ENCODE assay signal across 1 cellular context in the genomic region with DNA sequence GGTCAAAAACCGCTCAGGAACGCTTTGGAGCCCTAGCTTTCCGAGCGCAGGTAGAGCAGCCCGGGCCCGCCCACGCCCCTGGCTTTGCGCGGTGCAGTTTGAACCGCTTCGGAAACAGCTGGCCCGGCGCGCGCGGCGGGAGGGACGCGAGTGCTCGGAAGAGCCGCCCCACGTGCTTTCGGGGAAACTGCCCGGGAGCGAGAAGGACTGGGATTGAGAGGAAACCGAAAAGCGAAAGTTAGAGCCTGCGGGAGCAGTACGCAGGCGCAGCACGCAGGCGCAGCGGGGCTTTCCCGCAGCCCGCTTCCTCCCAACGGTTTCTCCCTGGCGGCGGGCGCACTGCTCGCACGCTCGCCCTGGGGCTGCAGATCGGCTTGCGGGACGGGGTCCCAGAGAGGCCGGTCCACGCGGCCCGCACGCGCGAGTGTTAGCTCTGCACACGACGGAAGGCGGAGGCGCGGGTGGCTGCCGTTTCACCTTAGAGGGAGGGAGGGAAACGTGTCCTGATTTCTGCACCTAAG.
TF ChIP-seq lines count a peak whose summit lies in the region.

No MANE protein-coding gene starts in this region.

TF ChIP-seq in HepG2, 621 proteins besides CTCF, POLR2A, EP300 and RAD21 (continued from another document and continues in another):
- TF ChIP-seq, protein P1, sequence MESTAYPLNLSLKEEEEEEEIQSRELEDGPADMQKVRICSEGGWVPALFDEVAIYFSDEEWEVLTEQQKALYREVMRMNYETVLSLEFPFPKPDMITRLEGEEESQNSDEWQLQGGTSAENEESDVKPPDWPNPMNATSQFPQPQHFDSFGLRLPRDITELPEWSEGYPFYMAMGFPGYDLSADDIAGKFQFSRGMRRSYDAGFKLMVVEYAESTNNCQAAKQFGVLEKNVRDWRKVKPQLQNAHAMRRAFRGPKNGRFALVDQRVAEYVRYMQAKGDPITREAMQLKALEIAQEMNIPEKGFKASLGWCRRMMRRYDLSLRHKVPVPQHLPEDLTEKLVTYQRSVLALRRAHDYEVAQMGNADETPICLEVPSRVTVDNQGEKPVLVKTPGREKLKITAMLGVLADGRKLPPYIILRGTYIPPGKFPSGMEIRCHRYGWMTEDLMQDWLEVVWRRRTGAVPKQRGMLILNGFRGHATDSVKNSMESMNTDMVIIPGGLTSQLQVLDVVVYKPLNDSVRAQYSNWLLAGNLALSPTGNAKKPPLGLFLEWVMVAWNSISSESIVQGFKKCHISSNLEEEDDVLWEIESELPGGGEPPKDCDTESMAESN (CRISPR knock-in tag; conservative IDR thresholded peaks at IDR 0.05): peak; percentile 100
- TF ChIP-seq FIP1L1 (IDR thresholded peaks at IDR 0.05; ENCODE audit: borderline replicate concordance, insufficient read depth, low read depth, low read length) (peak; percentile 84; the same call in 1 of the 2 replicates), ZFX (CRISPR knock-in tag; IDR thresholded peaks at IDR 0.05; ENCODE audit: low read depth) (peak; percentile 52), ZNF33B (CRISPR knock-in tag; IDR thresholded peaks at IDR 0.05) (peak; percentile 99), ZNF766 (CRISPR knock-in tag; IDR thresholded peaks at IDR 0.05; ENCODE audit: borderline replicate concordance) (peak; percentile 94), ZC3H4 (CRISPR knock-in tag; IDR thresholded peaks at IDR 0.05; ENCODE audit: borderline replicate concordance) (no peak), ZFP62 (CRISPR knock-in tag; IDR thresholded peaks at IDR 0.05) (no peak), RARG (CRISPR knock-in tag; IDR thresholded peaks at IDR 0.05; ENCODE audit: low read depth) (peak; percentile 93; the same call in 1 of the 2 replicates), PCBP1 (IDR thresholded peaks at IDR 0.05; ENCODE audit: borderline replicate concordance, low read depth, low read length) (peak; percentile 93), TBL1XR1 (IDR thresholded peaks at IDR 0.05; ENCODE audit: borderline replicate concordance, low read length, partially characterized antibody) (peak; percentile 92), ADNP (CRISPR knock-in tag; IDR thresholded peaks at IDR 0.05) (peak; percentile 67; the same call in 1 of the 2 replicates), HMG20B (CRISPR knock-in tag; conservative IDR thresholded peaks at IDR 0.05) (peak; percentile 94), JUNB (CRISPR knock-in tag; IDR thresholded peaks at IDR 0.05; ENCODE audit: borderline replicate concordance) (peak; percentile 87), NR2F1 (CRISPR knock-in tag; IDR thresholded peaks at IDR 0.05) (peak in 1 of 2 experiments; percentile 27; a peak in 1 of 4 replicates), RFX5 (IDR thresholded peaks at IDR 0.05; ENCODE audit: low read depth, low read length) (peak; percentile 58; the same call in 1 of the 2 replicates), ZNF660 (CRISPR knock-in tag; IDR thresholded peaks at IDR 0.05; ENCODE audit: borderline replicate concordance, low read depth) (no peak), GABPA (IDR thresholded peaks at IDR 0.05; ENCODE audit: low read depth, low read length) (peak; percentile 83), GABPA (CRISPR knock-in tag; IDR thresholded peaks at IDR 0.05; ENCODE audit: low read depth) (peak; percentile 94), HOXA9 (CRISPR knock-in tag; IDR thresholded peaks at IDR 0.05; ENCODE audit: borderline replicate concordance) (peak; percentile 99), CBFB (CRISPR knock-in tag; IDR thresholded peaks at IDR 0.05) (peak; percentile 99), YEATS2 (CRISPR knock-in tag; IDR thresholded peaks at IDR 0.05; ENCODE audit: borderline replicate concordance) (peak; percentile 99), KDM6A (CRISPR knock-in tag; IDR thresholded peaks at IDR 0.05; ENCODE audit: low read depth) (peak; percentile 67; the same call in 1 of the 2 replicates), NFE2L2 (IDR thresholded peaks at IDR 0.05; ENCODE audit: low read length) (0 out of 2 replicates have a peak, but pooled peaks have one; percentile 4), ZNF292 (CRISPR knock-in tag; IDR thresholded peaks at IDR 0.05; ENCODE audit: borderline replicate concordance, low read depth) (peak; percentile 99), STAG1 (CRISPR knock-in tag; IDR thresholded peaks at IDR 0.05) (0 out of 2 replicates have a peak, but pooled peaks have one; percentile 40), NFE2 (CRISPR knock-in tag; IDR thresholded peaks at IDR 0.05) (no peak)
- TF ChIP-seq, protein P2, sequence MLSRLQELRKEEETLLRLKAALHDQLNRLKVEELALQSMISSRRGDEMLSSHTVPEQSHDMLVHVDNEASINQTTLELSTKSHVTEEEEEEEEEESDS (CRISPR knock-in tag; IDR thresholded peaks at IDR 0.05; ENCODE audit: borderline replicate concordance): peak; percentile 96
- TF ChIP-seq, protein P3, sequence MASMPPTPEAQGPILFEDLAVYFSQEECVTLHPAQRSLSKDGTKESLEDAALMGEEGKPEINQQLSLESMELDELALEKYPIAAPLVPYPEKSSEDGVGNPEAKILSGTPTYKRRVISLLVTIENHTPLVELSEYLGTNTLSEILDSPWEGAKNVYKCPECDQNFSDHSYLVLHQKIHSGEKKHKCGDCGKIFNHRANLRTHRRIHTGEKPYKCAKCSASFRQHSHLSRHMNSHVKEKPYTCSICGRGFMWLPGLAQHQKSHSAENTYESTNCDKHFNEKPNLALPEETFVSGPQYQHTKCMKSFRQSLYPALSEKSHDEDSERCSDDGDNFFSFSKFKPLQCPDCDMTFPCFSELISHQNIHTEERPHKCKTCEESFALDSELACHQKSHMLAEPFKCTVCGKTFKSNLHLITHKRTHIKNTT (CRISPR knock-in tag; IDR thresholded peaks at IDR 0.05): no peak
- TF ChIP-seq, protein P4, sequence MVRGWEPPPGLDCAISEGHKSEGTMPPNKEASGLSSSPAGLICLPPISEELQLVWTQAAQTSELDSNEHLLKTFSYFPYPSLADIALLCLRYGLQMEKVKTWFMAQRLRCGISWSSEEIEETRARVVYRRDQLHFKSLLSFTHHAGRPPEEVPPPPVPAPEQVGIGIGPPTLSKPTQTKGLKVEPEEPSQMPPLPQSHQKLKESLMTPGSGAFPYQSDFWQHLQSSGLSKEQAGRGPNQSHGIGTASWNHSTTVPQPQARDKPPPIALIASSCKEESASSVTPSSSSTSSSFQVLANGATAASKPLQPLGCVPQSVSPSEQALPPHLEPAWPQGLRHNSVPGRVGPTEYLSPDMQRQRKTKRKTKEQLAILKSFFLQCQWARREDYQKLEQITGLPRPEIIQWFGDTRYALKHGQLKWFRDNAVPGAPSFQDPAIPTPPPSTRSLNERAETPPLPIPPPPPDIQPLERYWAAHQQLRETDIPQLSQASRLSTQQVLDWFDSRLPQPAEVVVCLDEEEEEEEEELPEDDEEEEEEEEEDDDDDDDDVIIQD (CRISPR knock-in tag; IDR thresholded peaks at IDR 0.05; ENCODE audit: low read depth): peak; percentile 99
- TF ChIP-seq, protein P5, sequence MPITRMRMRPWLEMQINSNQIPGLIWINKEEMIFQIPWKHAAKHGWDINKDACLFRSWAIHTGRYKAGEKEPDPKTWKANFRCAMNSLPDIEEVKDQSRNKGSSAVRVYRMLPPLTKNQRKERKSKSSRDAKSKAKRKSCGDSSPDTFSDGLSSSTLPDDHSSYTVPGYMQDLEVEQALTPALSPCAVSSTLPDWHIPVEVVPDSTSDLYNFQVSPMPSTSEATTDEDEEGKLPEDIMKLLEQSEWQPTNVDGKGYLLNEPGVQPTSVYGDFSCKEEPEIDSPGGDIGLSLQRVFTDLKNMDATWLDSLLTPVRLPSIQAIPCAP (CRISPR knock-in tag; IDR thresholded peaks at IDR 0.05; ENCODE audit: low read depth): peak; percentile 98
- TF ChIP-seq, protein P6, sequence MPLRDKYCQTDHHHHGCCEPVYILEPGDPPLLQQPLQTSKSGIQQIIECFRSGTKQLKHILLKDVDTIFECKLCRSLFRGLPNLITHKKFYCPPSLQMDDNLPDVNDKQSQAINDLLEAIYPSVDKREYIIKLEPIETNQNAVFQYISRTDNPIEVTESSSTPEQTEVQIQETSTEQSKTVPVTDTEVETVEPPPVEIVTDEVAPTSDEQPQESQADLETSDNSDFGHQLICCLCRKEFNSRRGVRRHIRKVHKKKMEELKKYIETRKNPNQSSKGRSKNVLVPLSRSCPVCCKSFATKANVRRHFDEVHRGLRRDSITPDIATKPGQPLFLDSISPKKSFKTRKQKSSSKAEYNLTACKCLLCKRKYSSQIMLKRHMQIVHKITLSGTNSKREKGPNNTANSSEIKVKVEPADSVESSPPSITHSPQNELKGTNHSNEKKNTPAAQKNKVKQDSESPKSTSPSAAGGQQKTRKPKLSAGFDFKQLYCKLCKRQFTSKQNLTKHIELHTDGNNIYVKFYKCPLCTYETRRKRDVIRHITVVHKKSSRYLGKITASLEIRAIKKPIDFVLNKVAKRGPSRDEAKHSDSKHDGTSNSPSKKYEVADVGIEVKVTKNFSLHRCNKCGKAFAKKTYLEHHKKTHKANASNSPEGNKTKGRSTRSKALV (CRISPR knock-in tag; IDR thresholded peaks at IDR 0.05): peak; percentile 96
- TF ChIP-seq, protein P7, sequence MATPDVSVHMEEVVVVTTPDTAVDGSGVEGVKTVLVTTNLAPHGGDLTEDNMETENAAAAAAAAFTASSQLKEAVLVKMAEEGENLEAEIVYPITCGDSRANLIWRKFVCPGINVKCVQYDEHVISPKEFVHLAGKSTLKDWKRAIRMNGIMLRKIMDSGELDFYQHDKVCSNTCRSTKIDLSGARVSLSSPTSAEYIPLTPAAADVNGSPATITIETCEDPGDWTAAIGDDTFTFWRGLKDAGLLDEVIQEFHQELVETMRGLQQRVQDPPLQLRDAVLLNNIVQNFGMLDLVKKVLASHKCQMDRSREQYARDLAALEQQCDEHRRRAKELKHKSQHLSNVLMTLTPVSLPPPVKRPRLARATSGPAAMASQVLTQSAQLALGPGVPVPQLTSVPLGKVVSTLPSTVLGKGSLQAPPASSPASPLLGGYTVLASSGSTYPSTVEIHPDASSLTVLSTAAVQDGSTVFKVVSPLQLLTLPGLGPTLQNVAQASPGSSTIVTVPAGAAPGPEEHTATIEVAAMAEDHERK (CRISPR knock-in tag; IDR thresholded peaks at IDR 0.05; ENCODE audit: low read depth): peak; percentile 90
- TF ChIP-seq, protein P8, sequence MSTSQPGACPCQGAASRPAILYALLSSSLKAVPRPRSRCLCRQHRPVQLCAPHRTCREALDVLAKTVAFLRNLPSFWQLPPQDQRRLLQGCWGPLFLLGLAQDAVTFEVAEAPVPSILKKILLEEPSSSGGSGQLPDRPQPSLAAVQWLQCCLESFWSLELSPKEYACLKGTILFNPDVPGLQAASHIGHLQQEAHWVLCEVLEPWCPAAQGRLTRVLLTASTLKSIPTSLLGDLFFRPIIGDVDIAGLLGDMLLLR (CRISPR knock-in tag; IDR thresholded peaks at IDR 0.05): peak; percentile 100
- TF ChIP-seq, protein P9, sequence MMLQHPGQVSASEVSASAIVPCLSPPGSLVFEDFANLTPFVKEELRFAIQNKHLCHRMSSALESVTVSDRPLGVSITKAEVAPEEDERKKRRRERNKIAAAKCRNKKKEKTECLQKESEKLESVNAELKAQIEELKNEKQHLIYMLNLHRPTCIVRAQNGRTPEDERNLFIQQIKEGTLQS (CRISPR knock-in tag; IDR thresholded peaks at IDR 0.05): peak; percentile 86
- TF ChIP-seq, protein P10, sequence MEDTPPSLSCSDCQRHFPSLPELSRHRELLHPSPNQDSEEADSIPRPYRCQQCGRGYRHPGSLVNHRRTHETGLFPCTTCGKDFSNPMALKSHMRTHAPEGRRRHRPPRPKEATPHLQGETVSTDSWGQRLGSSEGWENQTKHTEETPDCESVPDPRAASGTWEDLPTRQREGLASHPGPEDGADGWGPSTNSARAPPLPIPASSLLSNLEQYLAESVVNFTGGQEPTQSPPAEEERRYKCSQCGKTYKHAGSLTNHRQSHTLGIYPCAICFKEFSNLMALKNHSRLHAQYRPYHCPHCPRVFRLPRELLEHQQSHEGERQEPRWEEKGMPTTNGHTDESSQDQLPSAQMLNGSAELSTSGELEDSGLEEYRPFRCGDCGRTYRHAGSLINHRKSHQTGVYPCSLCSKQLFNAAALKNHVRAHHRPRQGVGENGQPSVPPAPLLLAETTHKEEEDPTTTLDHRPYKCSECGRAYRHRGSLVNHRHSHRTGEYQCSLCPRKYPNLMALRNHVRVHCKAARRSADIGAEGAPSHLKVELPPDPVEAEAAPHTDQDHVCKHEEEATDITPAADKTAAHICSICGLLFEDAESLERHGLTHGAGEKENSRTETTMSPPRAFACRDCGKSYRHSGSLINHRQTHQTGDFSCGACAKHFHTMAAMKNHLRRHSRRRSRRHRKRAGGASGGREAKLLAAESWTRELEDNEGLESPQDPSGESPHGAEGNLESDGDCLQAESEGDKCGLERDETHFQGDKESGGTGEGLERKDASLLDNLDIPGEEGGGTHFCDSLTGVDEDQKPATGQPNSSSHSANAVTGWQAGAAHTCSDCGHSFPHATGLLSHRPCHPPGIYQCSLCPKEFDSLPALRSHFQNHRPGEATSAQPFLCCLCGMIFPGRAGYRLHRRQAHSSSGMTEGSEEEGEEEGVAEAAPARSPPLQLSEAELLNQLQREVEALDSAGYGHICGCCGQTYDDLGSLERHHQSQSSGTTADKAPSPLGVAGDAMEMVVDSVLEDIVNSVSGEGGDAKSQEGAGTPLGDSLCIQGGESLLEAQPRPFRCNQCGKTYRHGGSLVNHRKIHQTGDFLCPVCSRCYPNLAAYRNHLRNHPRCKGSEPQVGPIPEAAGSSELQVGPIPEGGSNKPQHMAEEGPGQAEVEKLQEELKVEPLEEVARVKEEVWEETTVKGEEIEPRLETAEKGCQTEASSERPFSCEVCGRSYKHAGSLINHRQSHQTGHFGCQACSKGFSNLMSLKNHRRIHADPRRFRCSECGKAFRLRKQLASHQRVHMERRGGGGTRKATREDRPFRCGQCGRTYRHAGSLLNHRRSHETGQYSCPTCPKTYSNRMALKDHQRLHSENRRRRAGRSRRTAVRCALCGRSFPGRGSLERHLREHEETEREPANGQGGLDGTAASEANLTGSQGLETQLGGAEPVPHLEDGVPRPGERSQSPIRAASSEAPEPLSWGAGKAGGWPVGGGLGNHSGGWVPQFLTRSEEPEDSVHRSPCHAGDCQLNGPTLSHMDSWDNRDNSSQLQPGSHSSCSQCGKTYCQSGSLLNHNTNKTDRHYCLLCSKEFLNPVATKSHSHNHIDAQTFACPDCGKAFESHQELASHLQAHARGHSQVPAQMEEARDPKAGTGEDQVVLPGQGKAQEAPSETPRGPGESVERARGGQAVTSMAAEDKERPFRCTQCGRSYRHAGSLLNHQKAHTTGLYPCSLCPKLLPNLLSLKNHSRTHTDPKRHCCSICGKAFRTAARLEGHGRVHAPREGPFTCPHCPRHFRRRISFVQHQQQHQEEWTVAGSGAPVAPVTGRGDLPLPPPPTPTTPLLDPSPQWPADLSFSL (CRISPR knock-in tag; IDR thresholded peaks at IDR 0.05): peak; percentile 54; the same call in 1 of the 2 replicates
- TF ChIP-seq, protein P11, sequence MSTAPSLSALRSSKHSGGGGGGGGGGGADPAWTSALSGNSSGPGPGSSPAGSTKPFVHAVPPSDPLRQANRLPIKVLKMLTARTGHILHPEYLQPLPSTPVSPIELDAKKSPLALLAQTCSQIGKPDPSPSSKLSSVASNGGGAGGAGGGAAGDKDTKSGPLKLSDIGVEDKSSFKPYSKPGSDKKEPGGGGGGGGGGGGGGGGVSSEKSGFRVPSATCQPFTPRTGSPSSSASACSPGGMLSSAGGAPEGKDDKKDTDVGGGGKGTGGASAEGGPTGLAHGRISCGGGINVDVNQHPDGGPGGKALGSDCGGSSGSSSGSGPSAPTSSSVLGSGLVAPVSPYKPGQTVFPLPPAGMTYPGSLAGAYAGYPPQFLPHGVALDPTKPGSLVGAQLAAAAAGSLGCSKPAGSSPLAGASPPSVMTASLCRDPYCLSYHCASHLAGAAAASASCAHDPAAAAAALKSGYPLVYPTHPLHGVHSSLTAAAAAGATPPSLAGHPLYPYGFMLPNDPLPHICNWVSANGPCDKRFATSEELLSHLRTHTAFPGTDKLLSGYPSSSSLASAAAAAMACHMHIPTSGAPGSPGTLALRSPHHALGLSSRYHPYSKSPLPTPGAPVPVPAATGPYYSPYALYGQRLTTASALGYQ (CRISPR knock-in tag; IDR thresholded peaks at IDR 0.05): peak; percentile 99
- TF ChIP-seq, protein P12, sequence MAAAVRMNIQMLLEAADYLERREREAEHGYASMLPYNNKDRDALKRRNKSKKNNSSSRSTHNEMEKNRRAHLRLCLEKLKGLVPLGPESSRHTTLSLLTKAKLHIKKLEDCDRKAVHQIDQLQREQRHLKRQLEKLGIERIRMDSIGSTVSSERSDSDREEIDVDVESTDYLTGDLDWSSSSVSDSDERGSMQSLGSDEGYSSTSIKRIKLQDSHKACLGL (CRISPR knock-in tag; IDR thresholded peaks at IDR 0.05): peak; percentile 100
